In the genomic region with DNA sequence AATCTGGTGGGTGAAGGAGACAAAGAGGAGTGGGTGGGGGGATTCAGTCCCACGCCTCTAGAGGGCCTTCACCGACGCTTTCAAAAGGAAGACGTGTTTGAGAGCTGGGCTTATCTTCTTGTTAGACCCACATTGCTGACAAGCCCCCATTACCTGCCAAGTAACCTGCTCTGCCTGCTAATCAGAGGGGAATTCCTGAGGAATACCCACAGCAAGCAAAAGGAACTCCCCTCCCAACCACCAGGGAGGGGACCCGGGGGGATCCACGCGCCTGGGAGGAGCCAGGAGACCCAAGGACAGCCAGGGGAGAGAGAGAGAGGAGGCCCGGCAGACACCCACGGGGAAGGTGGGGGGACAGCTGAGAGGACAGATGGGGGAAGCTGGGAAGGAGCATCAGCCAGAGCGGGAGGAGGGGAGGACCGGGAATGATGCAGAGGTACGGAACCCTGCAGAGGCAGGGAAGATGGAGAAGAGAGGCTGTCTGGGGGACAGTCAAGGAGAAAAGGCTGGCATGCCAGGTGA, we compare ENCODE assay signal across 7 cellular contexts. TPM values are rescaled to one million over a fixed set of nuclear protein-coding genes. Genes with fewer than 3 reads are reported as not detected.
DNase-seq lines count a peak whose midpoint lies in the region; ATAC-seq, FAIRE-seq and TF ChIP-seq lines count a peak whose summit lies in the region.

No MANE protein-coding gene starts in this region.

- peaks cover 19% of the 10 kb centered on the region for H3K4me1 ChIP-seq in GM23338 (ENCODE audit: insufficient read depth)
- H3K4me1 ChIP-seq in esophagus squamous epithelium: peaks cover 22 to 52% (median 31%) of the 10 kb centered on the region in 3 donors
- H3K4me1 ChIP-seq in skeletal muscle tissue (ENCODE audit: control insufficient read depth in 3 of 3, insufficient read depth in 3 of 3, low read length in 3 of 3): peaks cover 22 to 33% (median 25%) of the 10 kb centered on the region in 3 donors

- H4K20me1 ChIP-seq in GM23338 (replicated peaks; ENCODE audit: insufficient read depth): no peaks in the 10 kb centered on the region; the same call in 1 of the 2 replicates

- peaks cover 34% of the 10 kb centered on the region for H3K79me2 ChIP-seq in GM23338 (replicated peaks; ENCODE audit: insufficient read depth)

- peaks cover 17% of the 10 kb centered on the region for H3K27me3 Mint-ChIP-seq in GM23338 (ENCODE audit: insufficient read depth, low read depth, poor library complexity)
- H3K27me3 Mint-ChIP-seq in T-helper 2 cell treated with Interferon-gamma antibody and Interleukin-4, amounts not matched to agents 5 μg/mL and 100 μg/mL, for 36 hours (ENCODE audit: low read depth): peaks cover 4% of the 10 kb centered on the region

- peak overlapping the region in 2 of 3 donors; percentile 60 to 80 for H3K9ac ChIP-seq in skeletal muscle tissue (ENCODE audit: low read depth in 1 of 3, low read length in 3 of 3)

- H3K36me3 ChIP-seq in GM23338 (ENCODE audit: insufficient read depth) (peaks cover 37% of the 10 kb centered on the region), esophagus squamous epithelium (peaks cover 6 to 52% (median 18%) of the 10 kb centered on the region in 3 donors), skeletal muscle tissue (ENCODE audit: control insufficient read depth in 3 of 3, insufficient read depth in 3 of 3, low read length in 3 of 3) (peaks cover 35 to 44% (median 37%) of the 10 kb centered on the region in 3 donors)

- intact Hi-C loops in esophagus squamous epithelium (cut with DNase I): loop anchor here (10.0 kb wide), 1 partner anchor 159 kb away; a partner anchor contains a TSS

- H3K27me3 ChIP-seq in GM23338 (ENCODE audit: insufficient read depth) (no peaks in the 10 kb centered on the region), esophagus squamous epithelium (no peaks in the 10 kb centered on the region), skeletal muscle tissue (ENCODE audit: control insufficient read depth in 3 of 3, insufficient read depth in 3 of 3, low read length in 3 of 3) (no peaks in the 10 kb centered on the region)

- peaks cover 8% of the 10 kb centered on the region; the same call in 1 of the 2 replicates for H3F3A ChIP-seq in GM23338 (replicated peaks; ENCODE audit: low read depth)

- H3K4me3 ChIP-seq in GM23338 (peak overlapping the region; percentile 95), esophagus squamous epithelium (peak overlapping the region; percentile 67 to 91 (median 74)), skeletal muscle tissue (ENCODE audit: low read length in 3 of 3) (peak overlapping the region; percentile 59 to 69 (median 68))

- TF ChIP-seq CTCF in GM23338 (conservative IDR thresholded peaks at IDR 0.05; ENCODE audit: low read depth in 2 of 2) (0 out of 4 replicates have a peak, but pooled peaks of 1 of the 2 experiments have one; percentile 20), esophagus squamous epithelium (IDR thresholded peaks at IDR 0.05) (no peak)

- no peak for TF ChIP-seq POLR2A in esophagus squamous epithelium (IDR thresholded peaks at IDR 0.05)

- H3K27ac ChIP-seq in GM23338 (ENCODE audit: low read depth): peak overlapping the region; percentile 95; the same call in 1 of the 2 replicates
- H3K27ac ChIP-seq in esophagus squamous epithelium: peak overlapping the region in 1 of 4 donors; percentile 83
- no peak overlapping the region for H3K27ac ChIP-seq in skeletal muscle tissue (ENCODE audit: low read depth, low read length)

- no peaks in the 10 kb centered on the region; the same call in 2 of the 3 replicates for H3K9me3 Mint-ChIP-seq in GM23338
- H3K9me3 Mint-ChIP-seq in T-helper 2 cell treated with Interferon-gamma antibody and Interleukin-4, amounts not matched to agents 5 μg/mL and 100 μg/mL, for 36 hours: no peaks in the 10 kb centered on the region

- no peak for FAIRE-seq in RCC 7860 (lab: Jason Lieb, UNC)

- peak overlapping the region; percentile 95 for H3K4me2 ChIP-seq in GM23338

- no peaks in the 10 kb centered on the region for H3K9me3 ChIP-seq in esophagus squamous epithelium
- no peaks in the 10 kb centered on the region for H3K9me3 ChIP-seq in skeletal muscle tissue (ENCODE audit: control insufficient read depth in 3 of 3, low read length in 3 of 3)

- H2AFZ ChIP-seq in GM23338: no peak overlapping the region

- no peak for DNase-seq in GM23338 (ENCODE audit: low spot score)
- peak; percentile 23 for DNase-seq in T-helper 2 cell treated with Interferon-gamma antibody and Interleukin-4, amounts not matched to agents 5 μg/mL and 100 μg/mL, for 36 hours (ENCODE audit: low spot score)
- no peak for DNase-seq in esophagus squamous epithelium (lab: John Stamatoyannopoulos, UW)
- no peak for DNase-seq in NCI-H1092 treated with DMSO at 0.1 percent for 48 hours (lab: John Stamatoyannopoulos, UW)
- no peak for DNase-seq in HuH-7.5 (ENCODE audit: low spot score)
- no peak for DNase-seq in RCC 7860 (ENCODE audit: low spot score)

- peaks cover 30% of the 10 kb centered on the region for H3K4me1 Mint-ChIP-seq in GM23338
- peaks cover 43% of the 10 kb centered on the region for H3K4me1 Mint-ChIP-seq in T-helper 2 cell treated with Interferon-gamma antibody and Interleukin-4, amounts not matched to agents 5 μg/mL and 100 μg/mL, for 36 hours (ENCODE audit: low read depth)

- H3K9me2 ChIP-seq in GM23338 (ENCODE audit: insufficient read depth): no peaks in the 10 kb centered on the region

- no peak for ATAC-seq in GM23338

- WGBS in esophagus squamous epithelium, 2 donors: 18 to 27% methylated on average over 9 to 12 of the region's 12 CpGs

- H3K4me3 Mint-ChIP-seq in GM23338: peak overlapping the region; percentile 93
- H3K4me3 Mint-ChIP-seq in T-helper 2 cell treated with Interferon-gamma antibody and Interleukin-4, amounts not matched to agents 5 μg/mL and 100 μg/mL, for 36 hours: peak overlapping the region; percentile 89

- peaks cover 45% of the 10 kb centered on the region for H3K36me3 Mint-ChIP-seq in GM23338 (ENCODE audit: low read depth)
- H3K36me3 Mint-ChIP-seq in T-helper 2 cell treated with Interferon-gamma antibody and Interleukin-4, amounts not matched to agents 5 μg/mL and 100 μg/mL, for 36 hours (ENCODE audit: low read depth): peaks cover 35% of the 10 kb centered on the region

- H3K27ac Mint-ChIP-seq in GM23338: peak overlapping the region; percentile 97
- peak overlapping the region; percentile 62 for H3K27ac Mint-ChIP-seq in T-helper 2 cell treated with Interferon-gamma antibody and Interleukin-4, amounts not matched to agents 5 μg/mL and 100 μg/mL, for 36 hours

TF ChIP-seq in GM23338, 12 proteins besides CTCF, POLR2A, EP300 and RAD21 (continues in another document):
- no peak for TF ChIP-seq STAT1 (IDR thresholded peaks at IDR 0.05; ENCODE audit: unreplicated experiment)
- no peak for TF ChIP-seq ZNF114 (CRISPR knock-in tag; IDR thresholded peaks at IDR 0.05)
- TF ChIP-seq POLR2AphosphoS5 (IDR thresholded peaks at IDR 0.05; ENCODE audit: low read depth): no peak
- TF ChIP-seq ZNF331 (CRISPR knock-in tag; IDR thresholded peaks at IDR 0.05; ENCODE audit: low read depth): no peak
- no peak for TF ChIP-seq NANOG (IDR thresholded peaks at IDR 0.05; ENCODE audit: borderline replicate concordance)

RNA-seq across cellular contexts. Expression of a gene that starts 1.0 kb away (rescaled TPM):
- total RNA-seq in GM23338 (2014; rRNA removed; shearing (Covaris generic)): 40.2 and 42.2 TPM in 2 replicates
- 8.8 and 11.1 TPM in 2 replicates for polyA plus RNA-seq in GM23338 (2016; fragmentation: Nextera tagmentation; extraction: Ambion mirVana)
- total RNA-seq in esophagus squamous epithelium (10 to 100 TPM; 21.7 to 34.5 (median 28.0) TPM), skeletal muscle tissue (23.0 TPM)

RNA-seq across cellular contexts. Expression of a gene that starts 25.2 kb away (rescaled TPM):
- 0.23 and 0.24 TPM in 2 replicates for total RNA-seq in GM23338 (2014; rRNA removed; shearing (Covaris generic))
- not detected in 2 replicates for polyA plus RNA-seq in GM23338 (2016; fragmentation: Nextera tagmentation; extraction: Ambion mirVana)
- total RNA-seq in esophagus squamous epithelium (under 1 TPM in 1 of 4 donors, not detected in 3; under 0.01 TPM), skeletal muscle tissue (under 0.01 TPM)
